In the genomic region with DNA sequence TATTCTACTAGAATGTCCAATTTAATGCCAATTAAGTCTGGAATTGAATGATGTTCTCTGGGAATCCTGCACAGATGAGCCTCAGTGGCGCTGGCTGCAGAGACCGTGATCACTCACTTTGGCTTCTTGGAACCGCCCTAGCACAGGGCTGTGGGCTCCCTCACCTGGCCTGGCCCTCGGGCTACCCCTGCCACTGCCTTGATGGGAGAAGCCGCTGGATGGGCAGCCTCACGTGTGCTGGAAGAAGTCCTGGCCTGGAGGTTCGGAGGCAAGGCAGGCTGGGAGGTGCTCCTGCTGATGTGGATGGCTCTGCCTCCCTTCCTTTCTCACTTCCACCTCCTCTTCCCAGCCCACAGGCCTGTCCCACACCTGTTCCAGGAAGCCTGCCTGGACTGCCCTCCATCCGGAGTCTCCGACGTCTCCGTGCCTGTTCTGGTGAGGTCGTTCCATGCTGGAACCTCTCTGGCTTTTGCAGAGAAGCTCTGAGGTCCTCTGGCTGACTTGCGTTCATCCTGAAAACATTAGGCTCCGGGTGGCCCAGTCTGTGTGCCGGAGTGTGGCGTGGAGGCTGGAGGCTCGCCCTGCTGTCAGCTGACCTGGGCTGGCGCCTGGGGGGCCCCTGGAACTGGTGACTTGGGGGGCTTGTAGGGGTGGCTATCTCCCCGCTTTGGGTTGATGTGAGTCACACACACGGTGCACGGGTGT, we compare ENCODE assay signal across 1 cellular context.
TF ChIP-seq lines count a peak whose summit lies in the region.

No MANE protein-coding gene starts in this region.

TF ChIP-seq in IMR-90, 13 proteins besides CTCF, POLR2A, EP300 and RAD21 (continued from another document):
- TF ChIP-seq, protein P1, sequence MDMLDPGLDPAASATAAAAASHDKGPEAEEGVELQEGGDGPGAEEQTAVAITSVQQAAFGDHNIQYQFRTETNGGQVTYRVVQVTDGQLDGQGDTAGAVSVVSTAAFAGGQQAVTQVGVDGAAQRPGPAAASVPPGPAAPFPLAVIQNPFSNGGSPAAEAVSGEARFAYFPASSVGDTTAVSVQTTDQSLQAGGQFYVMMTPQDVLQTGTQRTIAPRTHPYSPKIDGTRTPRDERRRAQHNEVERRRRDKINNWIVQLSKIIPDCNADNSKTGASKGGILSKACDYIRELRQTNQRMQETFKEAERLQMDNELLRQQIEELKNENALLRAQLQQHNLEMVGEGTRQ (IDR thresholded peaks at IDR 0.05; ENCODE audit: low read depth, low read length): no peak
- TF ChIP-seq SMC3 (IDR thresholded peaks at IDR 0.05; ENCODE audit: low read depth, low read length) (no peak), CHD1 (IDR thresholded peaks at IDR 0.05; ENCODE audit: low read depth, low read length) (no peak), MAZ (IDR thresholded peaks at IDR 0.05; ENCODE audit: borderline replicate concordance, low read depth, low read length) (no peak)
TF ChIP-seq in IMR-90: peak in this region for 0.
